Comparison of ENCODE assay signal across 23 cellular contexts in the genomic region with DNA sequence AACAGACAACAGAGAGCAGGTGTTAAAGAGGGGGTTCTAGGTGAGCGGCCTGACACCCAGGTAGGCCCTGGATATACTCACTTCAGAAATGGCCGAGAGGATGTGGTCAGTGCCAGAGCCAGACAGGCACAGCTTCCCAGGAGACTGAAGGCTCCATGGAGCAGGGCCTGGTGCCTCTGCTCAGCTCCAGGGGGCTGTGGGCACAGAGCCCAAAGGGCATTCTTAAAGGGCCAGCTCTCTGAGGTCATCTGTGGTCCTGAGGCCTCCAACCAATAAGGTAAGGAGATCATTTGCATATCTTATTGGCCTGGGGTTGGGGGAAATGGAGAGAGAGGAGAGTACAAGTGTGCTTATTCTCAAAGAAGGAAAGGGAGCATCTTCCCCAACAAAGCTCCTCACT. TPM values are rescaled to one million over a fixed set of nuclear protein-coding genes. Genes with fewer than 3 reads are reported as not detected.
DNase-seq lines count a peak whose midpoint lies in the region; ATAC-seq, FAIRE-seq and TF ChIP-seq lines count a peak whose summit lies in the region.
"Had no signal": no experiment of that assay in that cellular context is flagged by ENCODE, and none has a peak within 500 bp of the region (broad histone marks: within the 10 kb centered on the region; RNA-seq: fewer than 3 reads in every experiment).

No MANE protein-coding gene starts in this region.

- no peak for FAIRE-seq in HepG2 (lab: Jason Lieb, UNC)

- no peaks in the 10 kb centered on the region for H4K20me1 ChIP-seq in HepG2 (ENCODE audit: insufficient read depth, low read length)

- no peak for ATAC-seq in HepG2
- no peak for ATAC-seq in right lobe of liver
- no peak for ATAC-seq in aorta (ENCODE audit: low FRiP score)
- ATAC-seq in psoas muscle, result no peak
- ATAC-seq: GM23338, Panc1 had no signal

- in situ Hi-C loops in HepG2 (cut with HindIII; ENCODE audit: extremely low pct_ligation_motif_present, low pct_unique_long_range_greater_than_20kb), result no loop called here

- CTCF ChIA-PET in HepG2 (lab: Yijun Ruan, JAX; ENCODE audit: low intra/inter-chr PET ratio, low total read pairs), result interaction anchor here (1.6 kb wide), 1 partner anchor 26 kb away, joined by 4 read pairs; no protein-coding TSS in a partner anchor

- H2AFZ ChIP-seq in HepG2 (ENCODE audit: low read length), result no peak overlapping the region
- H2AFZ ChIP-seq: GM23338 had no signal

- TF ChIP-seq EP300 in HepG2 (IDR thresholded peaks at IDR 0.05; ENCODE audit: low read depth in 2 of 2, low read length in 2 of 2), result no peak
- no peak for TF ChIP-seq EP300 in HepG2 (CRISPR knock-in tag; IDR thresholded peaks at IDR 0.05; ENCODE audit: borderline replicate concordance)

- TF ChIP-seq CTCF in HepG2 (CRISPR knock-in tag; IDR thresholded peaks at IDR 0.05) (no peak), right lobe of liver (IDR thresholded peaks at IDR 0.05) (no peak), psoas muscle (IDR thresholded peaks at IDR 0.05) (no peak)

- H3K9ac ChIP-seq in HepG2 (ENCODE audit: insufficient read depth, low read depth, low read length), result no peak overlapping the region
- H3K9ac ChIP-seq: BLaER1 treated with 17β-estradiol and CSF1 and Interleukin-3, amounts not matched to agents 10 nM and 100 nM had no signal

- H3K27ac ChIP-seq in HepG2 (ENCODE audit: extremely low read length, insufficient read depth, low read length) (no peak overlapping the region), right lobe of liver (no peak overlapping the region), aorta (ENCODE audit: low read depth in 1 of 2, low read length in 2 of 2) (no peak overlapping the region), psoas muscle (no peak overlapping the region)
- H3K27ac ChIP-seq: BLaER1 treated with 17β-estradiol and CSF1 and Interleukin-3, amounts not matched to agents 10 nM and 100 nM had no signal

- H3K36me3 ChIP-seq in HepG2 (replicated peaks in 1 of 2; ENCODE audit: control insufficient read depth in 1 of 2, insufficient read depth in 2 of 2, low read length in 2 of 2) (no peaks in the 10 kb centered on the region), right lobe of liver (no peaks in the 10 kb centered on the region), aorta (ENCODE audit: control insufficient read depth in 1 of 2, insufficient read depth in 2 of 2, low read length in 1 of 2) (no peaks in the 10 kb centered on the region), psoas muscle (ENCODE audit: insufficient read depth in 1 of 2, low read depth in 1 of 2) (no peaks in the 10 kb centered on the region)
- H3K36me3 ChIP-seq: BLaER1 treated with 17β-estradiol and CSF1 and Interleukin-3, amounts not matched to agents 10 nM and 100 nM; HAP-1 had no signal

- H3K4me1 ChIP-seq in HepG2 (ENCODE audit: insufficient read depth, low read length) (peaks cover 34% of the 10 kb centered on the region), right lobe of liver (peaks cover 0 to 14% (median 5%) of the 10 kb centered on the region in 4 donors), aorta (ENCODE audit: control insufficient read depth in 1 of 2, insufficient read depth in 2 of 2, low read length in 2 of 2) (no peaks in the 10 kb centered on the region), psoas muscle (peaks cover 5% of the 10 kb centered on the region)
- H3K4me1 ChIP-seq: HAP-1 had no signal

- TF ChIP-seq POLR2A in HepG2 (IDR thresholded peaks at IDR 0.05; ENCODE audit: insufficient read depth in 1 of 2, low read depth in 2 of 2, low read length in 2 of 2) (no peak), right lobe of liver (IDR thresholded peaks at IDR 0.05) (no peak)

- H3K79me2 ChIP-seq in HepG2 (ENCODE audit: insufficient read depth, low read length), result no peaks in the 10 kb centered on the region

- TF ChIP-seq RAD21 in HepG2 (CRISPR knock-in tag; IDR thresholded peaks at IDR 0.05), result no peak

- H3K9me3 ChIP-seq in HepG2 (ENCODE audit: low read length), result no peaks in the 10 kb centered on the region
- no peaks in the 10 kb centered on the region for H3K9me3 ChIP-seq in right lobe of liver
- H3K9me3 ChIP-seq in aorta (ENCODE audit: control insufficient read depth, low read length), result no peaks in the 10 kb centered on the region
- no peaks in the 10 kb centered on the region for H3K9me3 ChIP-seq in psoas muscle
- H3K9me3 ChIP-seq: BLaER1 treated with 17β-estradiol and CSF1 and Interleukin-3, amounts not matched to agents 10 nM and 100 nM; HAP-1 had no signal

- POLR2A ChIA-PET in HepG2 (lab: Yijun Ruan, JAX), result interaction anchor here (0.5 to 2.1 kb wide), 10 partner anchors 9 to 223 kb away, joined by 3 to 19 read pairs (median 4); a partner anchor contains a TSS

- no peak overlapping the region for H3K4me2 ChIP-seq in HepG2 (ENCODE audit: low read depth, low read length)
- H3K4me2 ChIP-seq: GM23338 had no signal

- DNase-seq in HepG2 (ENCODE audit: low spot score) (no peak), right lobe of liver (no peak), glomerular visceral epithelial cell (ENCODE audit: extremely low spot score) (peak; percentile 40), aorta (peak; percentile 1 to 32), activated T-cell treated with anti-CD3 and anti-CD28 coated beads for 4 hours (no peak), psoas muscle (no peak)
- DNase-seq: 8988T; Calu3; CD8-positive, alpha-beta memory T cell; GDM1; KG1; NCI-H1105; NCI-H146; NCI-H2029; NCI-H2227 treated with DMSO at 0.1 percent for 48 hours; NCI-H510A treated with DMSO at 0.1 percent for 48 hours; NCI-H774; NK-92 treated with Interleukin-12 subunit alpha and Interleukin-12 subunit beta, amount 100 ng/mL, for 24 hours had no signal

- H3K27me3 ChIP-seq in HepG2 (ENCODE audit: control insufficient read depth in 1 of 2, insufficient read depth in 2 of 2, low read length in 2 of 2), result peaks cover 17 to 61% of the 10 kb centered on the region in 2 experiments
- H3K27me3 ChIP-seq in right lobe of liver, result no peaks in the 10 kb centered on the region
- no peaks in the 10 kb centered on the region for H3K27me3 ChIP-seq in aorta (ENCODE audit: control insufficient read depth in 1 of 2, insufficient read depth in 2 of 2, low read length in 1 of 2)
- H3K27me3 ChIP-seq in psoas muscle (ENCODE audit: insufficient read depth in 3 of 3, low read length in 2 of 3), result no peaks in the 10 kb centered on the region

- intact Hi-C loops in HepG2 (cut with micrococcal nuclease; ENCODE audit: unreplicated experiment), result no loop called here
- intact Hi-C loops in right lobe of liver (cut with DNase I), result no loop called here
- intact Hi-C loops in aorta (cut with DNase I), result no loop called here
- intact Hi-C loops in psoas muscle (cut with DNase I), result no loop called here

- WGBS in HepG2 (ENCODE audit: low lambda C conversion rate), result 17% methylated on average over 2 of the region's 2 CpGs
- no CpG with 5 or more reads among the region's 2 CpGs for WGBS in right lobe of liver (ENCODE audit: insufficient coverage, low coverage, low lambda C conversion rate, missing lambda C conversion rate)
- 92 to 95% methylated on average over 2 of the region's 2 CpGs for WGBS in aorta, 2 donors
- WGBS in psoas muscle, 3 donors, result 86 to 91% (median 90%) methylated on average over 2 of the region's 2 CpGs

- no peak overlapping the region for H3K4me3 ChIP-seq in HepG2 (replicated peaks in 1 of 3; ENCODE audit: insufficient read depth in 1 of 3, low read depth in 2 of 3, low read length in 3 of 3)
- no peak overlapping the region for H3K4me3 ChIP-seq in right lobe of liver
- H3K4me3 ChIP-seq in aorta (ENCODE audit: low read length in 2 of 2), result no peak overlapping the region
- no peak overlapping the region for H3K4me3 ChIP-seq in psoas muscle
- H3K4me3 ChIP-seq: BLaER1 treated with 17β-estradiol and CSF1 and Interleukin-3, amounts not matched to agents 10 nM and 100 nM; GM23338; HAP-1 had no signal

- BruUV-seq in HepG2 (replicated peaks; lab: Mats Ljungman, UMichigan), result no TSS peak

RNA-seq across cellular contexts. Expression of a gene that starts 9.7 kb away (rescaled TPM):
- 118 and 129 TPM in 2 replicates for total RNA-seq in HepG2 (2016; rRNA removed; fragmentation: Illumina TruSeq; extraction: Trizol)
- total RNA-seq in HepG2 (2016; cell fraction: cytosol; rRNA removed; fragmentation: Illumina TruSeq; extraction: Trizol; ENCODE audit: low read depth), result 29.7 and 32.7 TPM in 2 replicates
- total RNA-seq in HepG2 (2016; cell fraction: insoluble cytoplasmic fraction; rRNA removed; fragmentation: Illumina TruSeq; extraction: Trizol), result 112 and 129 TPM in 2 replicates
- 38.2 and 39.1 TPM in 2 replicates for total RNA-seq in HepG2 (2016; cell fraction: membrane; rRNA removed; fragmentation: Illumina TruSeq; extraction: Trizol)
- total RNA-seq in HepG2 (2016; cell fraction: nucleus; rRNA removed; fragmentation: Illumina TruSeq; extraction: Trizol), result 96.7 and 121 TPM in 2 replicates
- 272 and 316 TPM in 2 replicates for polyA plus RNA-seq in HepG2 (2011; rRNA removed)
- 238 and 309 TPM in 2 replicates for polyA plus RNA-seq in HepG2 (2011; cell fraction: cytosol; rRNA removed)
- polyA plus RNA-seq in HepG2 (2011; cell fraction: nucleus; rRNA removed), result 309 TPM in 2 replicates
- 216 and 286 TPM in 2 replicates for polyA plus RNA-seq in HepG2 (2012)
- polyA plus RNA-seq in HepG2 (2016; cell fraction: cytosol; fragmentation: Illumina TruSeq; extraction: Trizol; ENCODE audit: low read depth), result 19.2 and 20.8 TPM in 2 replicates
- 122 and 140 TPM in 2 replicates for polyA plus RNA-seq in HepG2 (2016; cell fraction: insoluble cytoplasmic fraction; fragmentation: Illumina TruSeq; extraction: Trizol; ENCODE audit: low read depth)
- 27.1 and 31.0 TPM in 2 replicates for polyA plus RNA-seq in HepG2 (2016; cell fraction: membrane; fragmentation: Illumina TruSeq; extraction: Trizol; ENCODE audit: low read depth)
- polyA plus RNA-seq in HepG2 (2016; cell fraction: nucleus; fragmentation: Illumina TruSeq; extraction: Trizol; ENCODE audit: insufficient read depth, low read depth), result 172 and 175 TPM in 2 replicates
- polyA minus RNA-seq in HepG2 (2011; rRNA and poly(A)+ RNA removed; ENCODE audit: low replicate concordance), result 87.1 and 691 TPM in 2 replicates
- 204 and 209 TPM in 2 replicates for polyA minus RNA-seq in HepG2 (2011; cell fraction: cytosol; rRNA and poly(A)+ RNA removed)
- polyA minus RNA-seq in HepG2 (2011; cell fraction: nucleus; rRNA and poly(A)+ RNA removed), result 128 and 158 TPM in 2 replicates
- total RNA-seq in right lobe of liver, result 100 to 1,000 TPM; 124 to 615 (median 240) TPM
- total RNA-seq in aorta, result 10 to 100 TPM; 19.6 to 22.5 TPM
- 10 to 100 TPM; 14.7 to 82.5 TPM for polyA plus RNA-seq in aorta
- total RNA-seq in psoas muscle, result 1 to 10 TPM; 2.1 to 4.5 (median 2.7) TPM
- polyA plus RNA-seq in psoas muscle, result 1 to 10 TPM; 2.0 to 2.7 (median 2.0) TPM

RNA-seq across cellular contexts. Expression of a gene that starts 13.1 kb away (rescaled TPM):
- not detected in 2 replicates for total RNA-seq in HepG2 (2016; rRNA removed; fragmentation: Illumina TruSeq; extraction: Trizol)
- not detected in 2 replicates for total RNA-seq in HepG2 (2016; cell fraction: cytosol; rRNA removed; fragmentation: Illumina TruSeq; extraction: Trizol; ENCODE audit: low read depth)
- total RNA-seq in HepG2 (2016; cell fraction: insoluble cytoplasmic fraction; rRNA removed; fragmentation: Illumina TruSeq; extraction: Trizol), result not detected in 2 replicates
- not detected in 2 replicates for total RNA-seq in HepG2 (2016; cell fraction: membrane; rRNA removed; fragmentation: Illumina TruSeq; extraction: Trizol)
- not detected in 2 replicates for total RNA-seq in HepG2 (2016; cell fraction: nucleus; rRNA removed; fragmentation: Illumina TruSeq; extraction: Trizol)
- polyA plus RNA-seq in HepG2 (2011; rRNA removed), result 0.03 TPM in 1 of 2 replicates, not detected in the other
- polyA plus RNA-seq in HepG2 (2011; cell fraction: cytosol; rRNA removed), result not detected in 2 replicates
- polyA plus RNA-seq in HepG2 (2011; cell fraction: nucleus; rRNA removed), result 0.06 and 0.16 TPM in 2 replicates
- 0.05 TPM in 1 of 2 replicates, not detected in the other for polyA plus RNA-seq in HepG2 (2012)
- polyA plus RNA-seq in HepG2 (2016; cell fraction: cytosol; fragmentation: Illumina TruSeq; extraction: Trizol; ENCODE audit: low read depth), result not detected in 2 replicates
- not detected in 2 replicates for polyA plus RNA-seq in HepG2 (2016; cell fraction: insoluble cytoplasmic fraction; fragmentation: Illumina TruSeq; extraction: Trizol; ENCODE audit: low read depth)
- not detected in 2 replicates for polyA plus RNA-seq in HepG2 (2016; cell fraction: membrane; fragmentation: Illumina TruSeq; extraction: Trizol; ENCODE audit: low read depth)
- polyA plus RNA-seq in HepG2 (2016; cell fraction: nucleus; fragmentation: Illumina TruSeq; extraction: Trizol; ENCODE audit: insufficient read depth, low read depth), result not detected in 2 replicates
- 0.16 TPM in 1 of 2 replicates, not detected in the other for polyA minus RNA-seq in HepG2 (2011; rRNA and poly(A)+ RNA removed; ENCODE audit: low replicate concordance)
- not detected in 2 replicates for polyA minus RNA-seq in HepG2 (2011; cell fraction: cytosol; rRNA and poly(A)+ RNA removed)
- not detected in 2 replicates for polyA minus RNA-seq in HepG2 (2011; cell fraction: nucleus; rRNA and poly(A)+ RNA removed)
- under 1 TPM in 4 of 6 experiments, not detected in 2; 0.09 to 0.40 (median 0.18) TPM for total RNA-seq in right lobe of liver
- total RNA-seq in aorta, result under 1 TPM; 0.71 to 0.99 TPM
- under 1 TPM; 0.03 to 0.25 TPM for polyA plus RNA-seq in aorta
- not detected for total RNA-seq in psoas muscle
- under 1 TPM in 1 of 3 donors, not detected in 2; 0.06 TPM for polyA plus RNA-seq in psoas muscle
- total RNA-seq: Calu3; CD8-positive, alpha-beta memory T cell; Daoy; GM23338 had no signal
- polyA plus RNA-seq: CD8-positive, alpha-beta memory T cell had no signal

RNA-seq across cellular contexts. Expression of a gene that starts 30.1 kb away (rescaled TPM):
- total RNA-seq in HepG2 (2016; rRNA removed; fragmentation: Illumina TruSeq; extraction: Trizol) (257 and 342 TPM in 2 replicates), right lobe of liver (100 to 1,000 TPM in 3 of 6 experiments, 10 to 100 TPM in 3; 65.9 to 180 (median 103) TPM), aorta (10 to 100 TPM; 35.5 to 39.6 TPM), psoas muscle (10 to 100 TPM; 48.8 to 73.5 (median 68.6) TPM)
- 34.1 and 39.6 TPM in 2 replicates for total RNA-seq in HepG2 (2016; cell fraction: cytosol; rRNA removed; fragmentation: Illumina TruSeq; extraction: Trizol; ENCODE audit: low read depth)
- 258 and 327 TPM in 2 replicates for total RNA-seq in HepG2 (2016; cell fraction: insoluble cytoplasmic fraction; rRNA removed; fragmentation: Illumina TruSeq; extraction: Trizol)
- 160 and 166 TPM in 2 replicates for total RNA-seq in HepG2 (2016; cell fraction: membrane; rRNA removed; fragmentation: Illumina TruSeq; extraction: Trizol)
- 174 and 191 TPM in 2 replicates for total RNA-seq in HepG2 (2016; cell fraction: nucleus; rRNA removed; fragmentation: Illumina TruSeq; extraction: Trizol)
- polyA plus RNA-seq in HepG2 (2011; rRNA removed) (150 and 176 TPM in 2 replicates), aorta (10 to 100 TPM; 37.3 to 41.8 TPM), psoas muscle (10 to 100 TPM; 34.7 to 66.4 (median 35.4) TPM)
- 134 and 153 TPM in 2 replicates for polyA plus RNA-seq in HepG2 (2011; cell fraction: cytosol; rRNA removed)
- 221 and 233 TPM in 2 replicates for polyA plus RNA-seq in HepG2 (2011; cell fraction: nucleus; rRNA removed)
- polyA plus RNA-seq in HepG2 (2012), result 123 and 142 TPM in 2 replicates
- polyA plus RNA-seq in HepG2 (2016; cell fraction: cytosol; fragmentation: Illumina TruSeq; extraction: Trizol; ENCODE audit: low read depth), result 37.7 and 39.7 TPM in 2 replicates
- polyA plus RNA-seq in HepG2 (2016; cell fraction: insoluble cytoplasmic fraction; fragmentation: Illumina TruSeq; extraction: Trizol; ENCODE audit: low read depth), result 251 and 268 TPM in 2 replicates
- 114 and 116 TPM in 2 replicates for polyA plus RNA-seq in HepG2 (2016; cell fraction: membrane; fragmentation: Illumina TruSeq; extraction: Trizol; ENCODE audit: low read depth)
- 253 and 275 TPM in 2 replicates for polyA plus RNA-seq in HepG2 (2016; cell fraction: nucleus; fragmentation: Illumina TruSeq; extraction: Trizol; ENCODE audit: insufficient read depth, low read depth)
- 74.6 and 273 TPM in 2 replicates for polyA minus RNA-seq in HepG2 (2011; rRNA and poly(A)+ RNA removed; ENCODE audit: low replicate concordance)
- 98.7 and 103 TPM in 2 replicates for polyA minus RNA-seq in HepG2 (2011; cell fraction: cytosol; rRNA and poly(A)+ RNA removed)
- 146 and 181 TPM in 2 replicates for polyA minus RNA-seq in HepG2 (2011; cell fraction: nucleus; rRNA and poly(A)+ RNA removed)

RNA-seq across cellular contexts. Expression of a gene that starts 30.3 kb away (rescaled TPM):
- total RNA-seq in HepG2 (2016; rRNA removed; fragmentation: Illumina TruSeq; extraction: Trizol), result 4.7 and 5.2 TPM in 2 replicates
- total RNA-seq in HepG2 (2016; cell fraction: cytosol; rRNA removed; fragmentation: Illumina TruSeq; extraction: Trizol; ENCODE audit: low read depth), result 6.6 and 7.1 TPM in 2 replicates
- total RNA-seq in HepG2 (2016; cell fraction: insoluble cytoplasmic fraction; rRNA removed; fragmentation: Illumina TruSeq; extraction: Trizol), result 4.7 and 5.6 TPM in 2 replicates
- total RNA-seq in HepG2 (2016; cell fraction: membrane; rRNA removed; fragmentation: Illumina TruSeq; extraction: Trizol), result 9.2 and 10.6 TPM in 2 replicates
- 3.4 and 5.1 TPM in 2 replicates for total RNA-seq in HepG2 (2016; cell fraction: nucleus; rRNA removed; fragmentation: Illumina TruSeq; extraction: Trizol)
- 2.5 and 3.4 TPM in 2 replicates for polyA plus RNA-seq in HepG2 (2011; rRNA removed)
- 2.9 and 5.2 TPM in 2 replicates for polyA plus RNA-seq in HepG2 (2011; cell fraction: cytosol; rRNA removed)
- polyA plus RNA-seq in HepG2 (2011; cell fraction: nucleus; rRNA removed), result 3.5 and 3.9 TPM in 2 replicates
- 2.2 and 2.5 TPM in 2 replicates for polyA plus RNA-seq in HepG2 (2012)
- polyA plus RNA-seq in HepG2 (2016; cell fraction: cytosol; fragmentation: Illumina TruSeq; extraction: Trizol; ENCODE audit: low read depth), result 3.4 and 5.1 TPM in 2 replicates
- 4.5 and 4.7 TPM in 2 replicates for polyA plus RNA-seq in HepG2 (2016; cell fraction: insoluble cytoplasmic fraction; fragmentation: Illumina TruSeq; extraction: Trizol; ENCODE audit: low read depth)
- polyA plus RNA-seq in HepG2 (2016; cell fraction: membrane; fragmentation: Illumina TruSeq; extraction: Trizol; ENCODE audit: low read depth), result 6.1 and 7.7 TPM in 2 replicates
- polyA plus RNA-seq in HepG2 (2016; cell fraction: nucleus; fragmentation: Illumina TruSeq; extraction: Trizol; ENCODE audit: insufficient read depth, low read depth), result 3.5 and 4.8 TPM in 2 replicates
- 0.58 and 9.0 TPM in 2 replicates for polyA minus RNA-seq in HepG2 (2011; rRNA and poly(A)+ RNA removed; ENCODE audit: low replicate concordance)
- 3.0 and 3.9 TPM in 2 replicates for polyA minus RNA-seq in HepG2 (2011; cell fraction: cytosol; rRNA and poly(A)+ RNA removed)
- polyA minus RNA-seq in HepG2 (2011; cell fraction: nucleus; rRNA and poly(A)+ RNA removed), result 6.1 and 6.6 TPM in 2 replicates
- total RNA-seq in right lobe of liver, result 1 to 10 TPM; 1.4 to 2.9 (median 2.1) TPM
- total RNA-seq in aorta, result 1 to 10 TPM; 1.1 to 1.4 TPM
- 1 to 10 TPM in 1 of 2 donors, under 1 TPM in 1; 0.63 to 1.3 TPM for polyA plus RNA-seq in aorta
- total RNA-seq in psoas muscle, result 1 to 10 TPM; 1.5 to 3.6 (median 2.5) TPM
- polyA plus RNA-seq in psoas muscle, result 1 to 10 TPM; 1.2 to 5.1 (median 2.4) TPM

RNA-seq across cellular contexts. Expression of a gene that starts 32.6 kb away (rescaled TPM):
- total RNA-seq in HepG2 (2016; rRNA removed; fragmentation: Illumina TruSeq; extraction: Trizol) (0.13 and 0.27 TPM in 2 replicates), right lobe of liver (1 to 10 TPM in 1 of 6 experiments, under 1 TPM in 5; 0.18 to 1.9 (median 0.29) TPM), aorta (under 1 TPM; 0.24 to 0.42 TPM), psoas muscle (under 1 TPM in 3 of 4 donors, not detected in 1; 0.04 to 0.10 (median 0.06) TPM)
- 0.18 TPM in 1 of 2 replicates, not detected in the other for total RNA-seq in HepG2 (2016; cell fraction: cytosol; rRNA removed; fragmentation: Illumina TruSeq; extraction: Trizol; ENCODE audit: low read depth)
- 0.12 and 0.41 TPM in 2 replicates for total RNA-seq in HepG2 (2016; cell fraction: insoluble cytoplasmic fraction; rRNA removed; fragmentation: Illumina TruSeq; extraction: Trizol)
- 0.03 and 0.15 TPM in 2 replicates for total RNA-seq in HepG2 (2016; cell fraction: membrane; rRNA removed; fragmentation: Illumina TruSeq; extraction: Trizol)
- total RNA-seq in HepG2 (2016; cell fraction: nucleus; rRNA removed; fragmentation: Illumina TruSeq; extraction: Trizol), result 0.47 and 0.65 TPM in 2 replicates
- polyA plus RNA-seq in HepG2 (2011; rRNA removed) (0.55 and 0.85 TPM in 2 replicates), aorta (under 1 TPM in 1 of 2 donors, not detected in 1; 0.43 TPM), psoas muscle (under 1 TPM in 2 of 3 donors, not detected in 1; 0.08 to 0.19 TPM)
- polyA plus RNA-seq in HepG2 (2011; cell fraction: cytosol; rRNA removed), result 0.13 and 0.21 TPM in 2 replicates
- polyA plus RNA-seq in HepG2 (2011; cell fraction: nucleus; rRNA removed), result 7.7 and 8.1 TPM in 2 replicates
- 0.16 and 0.34 TPM in 2 replicates for polyA plus RNA-seq in HepG2 (2012)
- 0.03 TPM in 2 replicates for polyA plus RNA-seq in HepG2 (2016; cell fraction: cytosol; fragmentation: Illumina TruSeq; extraction: Trizol; ENCODE audit: low read depth)
- 0.19 and 0.23 TPM in 2 replicates for polyA plus RNA-seq in HepG2 (2016; cell fraction: insoluble cytoplasmic fraction; fragmentation: Illumina TruSeq; extraction: Trizol; ENCODE audit: low read depth)
- polyA plus RNA-seq in HepG2 (2016; cell fraction: membrane; fragmentation: Illumina TruSeq; extraction: Trizol; ENCODE audit: low read depth), result 0.05 TPM in 2 replicates
- polyA plus RNA-seq in HepG2 (2016; cell fraction: nucleus; fragmentation: Illumina TruSeq; extraction: Trizol; ENCODE audit: insufficient read depth, low read depth), result 1.6 and 2.9 TPM in 2 replicates
- polyA minus RNA-seq in HepG2 (2011; rRNA and poly(A)+ RNA removed; ENCODE audit: low replicate concordance), result 0.14 and 3.1 TPM in 2 replicates
- polyA minus RNA-seq in HepG2 (2011; cell fraction: cytosol; rRNA and poly(A)+ RNA removed), result 0.20 and 0.44 TPM in 2 replicates
- polyA minus RNA-seq in HepG2 (2011; cell fraction: nucleus; rRNA and poly(A)+ RNA removed), result 0.77 and 2.9 TPM in 2 replicates

Comparison
In these comparisons a context has a peak if more than half of its experiments do, and no peak if none do; other contexts are left out.
1. DNase-seq: peak in glomerular visceral epithelial cell (single experiment) and aorta (2 of 2); none in HepG2 (single experiment), right lobe of liver (0 of 3), activated T-cell treated with anti-CD3 and anti-CD28 coated beads for 4 hours (single experiment) and psoas muscle (0 of 2).